ENCODE assay signal across 10 cellular contexts in the genomic region with DNA sequence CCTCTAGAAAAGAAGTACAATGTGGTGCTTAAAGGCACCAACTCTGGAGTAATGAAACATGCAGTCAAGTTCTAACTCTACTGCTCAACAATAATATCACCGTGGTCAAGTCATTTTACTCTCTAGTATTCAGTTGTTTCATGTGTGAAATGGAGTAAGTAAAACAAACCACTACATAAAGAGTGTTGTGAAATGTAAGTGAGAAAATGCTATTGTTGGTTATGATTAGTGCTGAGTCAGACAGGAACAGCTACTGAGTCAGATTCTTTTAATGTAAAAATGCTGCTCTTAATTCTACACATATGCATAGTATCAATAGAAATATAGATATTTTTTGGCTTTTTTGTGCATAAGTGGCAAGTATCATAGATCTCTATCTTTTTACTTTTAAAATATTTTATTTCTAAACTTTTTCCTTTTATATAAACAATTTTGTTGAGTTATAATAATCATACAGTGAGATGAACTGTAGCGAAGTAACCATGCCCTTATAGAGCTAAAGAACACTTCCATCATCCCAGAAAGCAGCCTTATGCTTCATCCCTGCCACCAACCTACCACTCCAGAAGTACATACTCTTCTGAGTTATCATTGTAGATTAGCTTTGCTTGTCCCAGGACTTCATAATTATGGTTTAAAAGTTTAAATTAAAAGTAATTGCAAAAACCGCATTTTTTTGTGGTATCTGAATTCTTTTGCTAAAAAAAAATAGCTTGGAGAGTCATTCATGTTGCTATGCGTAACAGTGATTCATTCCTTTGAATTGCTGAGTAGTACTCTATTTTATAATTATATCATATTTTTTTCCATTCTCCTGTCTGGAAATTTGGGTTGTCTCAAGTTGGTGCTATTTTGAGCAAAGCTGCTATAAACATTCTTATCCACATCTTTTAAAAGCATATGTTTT.
A peak's percentile ranks its signal among the peaks of the same experiment; 100 is the strongest.
DNase-seq lines count a peak whose midpoint lies in the region; ATAC-seq and TF ChIP-seq lines count a peak whose summit lies in the region.
"Had no signal": no experiment of that assay in that cellular context is flagged by ENCODE, and none has a peak within 500 bp of the region (broad histone marks: within the 10 kb centered on the region; RNA-seq: fewer than 3 reads in every experiment).

No MANE protein-coding gene starts in this region.

- peaks cover 29% of the 10 kb centered on the region for H3K9me3 Mint-ChIP-seq in WTC11

- H3K4me3 ChIP-seq in choroid plexus epithelial cell (ENCODE audit: low read depth, low read length) = no peak overlapping the region
- H3K4me3 ChIP-seq: adrenal gland had no signal

- no peaks in the 10 kb centered on the region for H3K4me1 Mint-ChIP-seq in WTC11

- H3K4me3 Mint-ChIP-seq in WTC11 = no peak overlapping the region

- POLR2A ChIA-PET in WTC11 (lab: Charles Lee) = interaction anchor here (0.6 kb wide), 1 partner anchor 663 kb away, joined by 3 read pairs; no protein-coding TSS in a partner anchor

- CTCF ChIA-PET in WTC11 (lab: Charles Lee) = no interaction called here

- DNase-seq in A172 (ENCODE audit: low spot score) (peak; percentile 58), LHCN-M2 (ENCODE audit: low read depth) (peak; percentile 82), choroid plexus epithelial cell (ENCODE audit: low read depth) (peak; percentile 79), middle frontal gyrus (ENCODE audit: extremely low spot score, low spot score) (no peak), GM13976 (ENCODE audit: low spot score) (no peak), WTC11 (ENCODE audit: low spot score) (no peak), RPMI8226 (no peak)
- DNase-seq: adrenal gland, T1000 had no signal

- H3K27me3 Mint-ChIP-seq in WTC11 (ENCODE audit: low read depth) = no peaks in the 10 kb centered on the region

- H3K27ac Mint-ChIP-seq in WTC11 = no peak overlapping the region

- H3K36me3 Mint-ChIP-seq in WTC11 = peaks cover 11% of the 10 kb centered on the region

- TF ChIP-seq CTCF in choroid plexus epithelial cell (conservative IDR thresholded peaks at IDR 0.05; ENCODE audit: low read depth, low read length) = no peak
- no peak for TF ChIP-seq CTCF in GM13976 (IDR thresholded peaks at IDR 0.05; ENCODE audit: borderline replicate concordance, control extremely low read depth, extremely low read depth, insufficient read depth, missing control alignments)
- TF ChIP-seq CTCF in WTC11 (IDR thresholded peaks at IDR 0.05) = no peak

- in situ Hi-C loops in GM13976 (cut with MboI; ENCODE audit: low sequenced_read_pairs, unreplicated experiment) = no loop called here

- ATAC-seq in GM18858 (IDR thresholded peaks at IDR 0.05; ENCODE audit: unreplicated experiment) (peak; percentile 40), WTC11 (no peak)

TF ChIP-seq in WTC11, 78 proteins besides CTCF, POLR2A, EP300 and RAD21:
- TF ChIP-seq, protein P1, sequence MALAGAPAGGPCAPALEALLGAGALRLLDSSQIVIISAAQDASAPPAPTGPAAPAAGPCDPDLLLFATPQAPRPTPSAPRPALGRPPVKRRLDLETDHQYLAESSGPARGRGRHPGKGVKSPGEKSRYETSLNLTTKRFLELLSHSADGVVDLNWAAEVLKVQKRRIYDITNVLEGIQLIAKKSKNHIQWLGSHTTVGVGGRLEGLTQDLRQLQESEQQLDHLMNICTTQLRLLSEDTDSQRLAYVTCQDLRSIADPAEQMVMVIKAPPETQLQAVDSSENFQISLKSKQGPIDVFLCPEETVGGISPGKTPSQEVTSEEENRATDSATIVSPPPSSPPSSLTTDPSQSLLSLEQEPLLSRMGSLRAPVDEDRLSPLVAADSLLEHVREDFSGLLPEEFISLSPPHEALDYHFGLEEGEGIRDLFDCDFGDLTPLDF (CRISPR knock-in tag; IDR thresholded peaks at IDR 0.05) = no peak
- TF ChIP-seq, protein P2, sequence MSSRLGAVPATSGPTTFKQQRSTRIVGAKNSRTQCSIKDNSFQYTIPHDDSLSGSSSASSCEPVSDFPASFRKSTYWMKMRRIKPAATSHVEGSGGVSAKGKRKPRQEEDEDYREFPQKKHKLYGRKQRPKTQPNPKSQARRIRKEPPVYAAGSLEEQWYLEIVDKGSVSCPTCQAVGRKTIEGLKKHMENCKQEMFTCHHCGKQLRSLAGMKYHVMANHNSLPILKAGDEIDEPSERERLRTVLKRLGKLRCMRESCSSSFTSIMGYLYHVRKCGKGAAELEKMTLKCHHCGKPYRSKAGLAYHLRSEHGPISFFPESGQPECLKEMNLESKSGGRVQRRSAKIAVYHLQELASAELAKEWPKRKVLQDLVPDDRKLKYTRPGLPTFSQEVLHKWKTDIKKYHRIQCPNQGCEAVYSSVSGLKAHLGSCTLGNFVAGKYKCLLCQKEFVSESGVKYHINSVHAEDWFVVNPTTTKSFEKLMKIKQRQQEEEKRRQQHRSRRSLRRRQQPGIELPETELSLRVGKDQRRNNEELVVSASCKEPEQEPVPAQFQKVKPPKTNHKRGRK (CRISPR knock-in tag; IDR thresholded peaks at IDR 0.05; ENCODE audit: borderline replicate concordance) = no peak
- TF ChIP-seq, protein P3, sequence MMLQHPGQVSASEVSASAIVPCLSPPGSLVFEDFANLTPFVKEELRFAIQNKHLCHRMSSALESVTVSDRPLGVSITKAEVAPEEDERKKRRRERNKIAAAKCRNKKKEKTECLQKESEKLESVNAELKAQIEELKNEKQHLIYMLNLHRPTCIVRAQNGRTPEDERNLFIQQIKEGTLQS (CRISPR knock-in tag; conservative IDR thresholded peaks at IDR 0.05) = no peak
- TF ChIP-seq, protein P4, sequence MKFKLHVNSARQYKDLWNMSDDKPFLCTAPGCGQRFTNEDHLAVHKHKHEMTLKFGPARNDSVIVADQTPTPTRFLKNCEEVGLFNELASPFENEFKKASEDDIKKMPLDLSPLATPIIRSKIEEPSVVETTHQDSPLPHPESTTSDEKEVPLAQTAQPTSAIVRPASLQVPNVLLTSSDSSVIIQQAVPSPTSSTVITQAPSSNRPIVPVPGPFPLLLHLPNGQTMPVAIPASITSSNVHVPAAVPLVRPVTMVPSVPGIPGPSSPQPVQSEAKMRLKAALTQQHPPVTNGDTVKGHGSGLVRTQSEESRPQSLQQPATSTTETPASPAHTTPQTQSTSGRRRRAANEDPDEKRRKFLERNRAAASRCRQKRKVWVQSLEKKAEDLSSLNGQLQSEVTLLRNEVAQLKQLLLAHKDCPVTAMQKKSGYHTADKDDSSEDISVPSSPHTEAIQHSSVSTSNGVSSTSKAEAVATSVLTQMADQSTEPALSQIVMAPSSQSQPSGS (CRISPR knock-in tag; IDR thresholded peaks at IDR 0.05; ENCODE audit: borderline replicate concordance, low read depth) = no peak
- TF ChIP-seq NFE2L1 (CRISPR knock-in tag; IDR thresholded peaks at IDR 0.05) = no peak
- TF ChIP-seq, protein P5, sequence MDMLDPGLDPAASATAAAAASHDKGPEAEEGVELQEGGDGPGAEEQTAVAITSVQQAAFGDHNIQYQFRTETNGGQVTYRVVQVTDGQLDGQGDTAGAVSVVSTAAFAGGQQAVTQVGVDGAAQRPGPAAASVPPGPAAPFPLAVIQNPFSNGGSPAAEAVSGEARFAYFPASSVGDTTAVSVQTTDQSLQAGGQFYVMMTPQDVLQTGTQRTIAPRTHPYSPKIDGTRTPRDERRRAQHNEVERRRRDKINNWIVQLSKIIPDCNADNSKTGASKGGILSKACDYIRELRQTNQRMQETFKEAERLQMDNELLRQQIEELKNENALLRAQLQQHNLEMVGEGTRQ (CRISPR knock-in tag; IDR thresholded peaks at IDR 0.05) = no peak
- no peak for TF ChIP-seq HMGA2 (CRISPR knock-in tag; IDR thresholded peaks at IDR 0.05)
- no peak for TF ChIP-seq TEAD4 (CRISPR knock-in tag; IDR thresholded peaks at IDR 0.05)
- no peak for TF ChIP-seq SOX15 (CRISPR knock-in tag; IDR thresholded peaks at IDR 0.05)
- TF ChIP-seq JAZF1 (CRISPR knock-in tag; IDR thresholded peaks at IDR 0.05) = no peak
- TF ChIP-seq, protein P6, sequence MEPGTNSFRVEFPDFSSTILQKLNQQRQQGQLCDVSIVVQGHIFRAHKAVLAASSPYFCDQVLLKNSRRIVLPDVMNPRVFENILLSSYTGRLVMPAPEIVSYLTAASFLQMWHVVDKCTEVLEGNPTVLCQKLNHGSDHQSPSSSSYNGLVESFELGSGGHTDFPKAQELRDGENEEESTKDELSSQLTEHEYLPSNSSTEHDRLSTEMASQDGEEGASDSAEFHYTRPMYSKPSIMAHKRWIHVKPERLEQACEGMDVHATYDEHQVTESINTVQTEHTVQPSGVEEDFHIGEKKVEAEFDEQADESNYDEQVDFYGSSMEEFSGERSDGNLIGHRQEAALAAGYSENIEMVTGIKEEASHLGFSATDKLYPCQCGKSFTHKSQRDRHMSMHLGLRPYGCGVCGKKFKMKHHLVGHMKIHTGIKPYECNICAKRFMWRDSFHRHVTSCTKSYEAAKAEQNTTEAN (CRISPR knock-in tag; IDR thresholded peaks at IDR 0.05) = no peak
- TF ChIP-seq NR3C1 (CRISPR knock-in tag; conservative IDR thresholded peaks at IDR 0.05; ENCODE audit: low read depth) = no peak
- TF ChIP-seq GTF2I (CRISPR knock-in tag; conservative IDR thresholded peaks at IDR 0.05) = no peak
- no peak for TF ChIP-seq CREB1 (CRISPR knock-in tag; IDR thresholded peaks at IDR 0.05)
- TF ChIP-seq, protein P7, sequence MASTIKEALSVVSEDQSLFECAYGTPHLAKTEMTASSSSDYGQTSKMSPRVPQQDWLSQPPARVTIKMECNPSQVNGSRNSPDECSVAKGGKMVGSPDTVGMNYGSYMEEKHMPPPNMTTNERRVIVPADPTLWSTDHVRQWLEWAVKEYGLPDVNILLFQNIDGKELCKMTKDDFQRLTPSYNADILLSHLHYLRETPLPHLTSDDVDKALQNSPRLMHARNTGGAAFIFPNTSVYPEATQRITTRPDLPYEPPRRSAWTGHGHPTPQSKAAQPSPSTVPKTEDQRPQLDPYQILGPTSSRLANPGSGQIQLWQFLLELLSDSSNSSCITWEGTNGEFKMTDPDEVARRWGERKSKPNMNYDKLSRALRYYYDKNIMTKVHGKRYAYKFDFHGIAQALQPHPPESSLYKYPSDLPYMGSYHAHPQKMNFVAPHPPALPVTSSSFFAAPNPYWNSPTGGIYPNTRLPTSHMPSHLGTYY (CRISPR knock-in tag; IDR thresholded peaks at IDR 0.05) = no peak
- TF ChIP-seq, protein P8, sequence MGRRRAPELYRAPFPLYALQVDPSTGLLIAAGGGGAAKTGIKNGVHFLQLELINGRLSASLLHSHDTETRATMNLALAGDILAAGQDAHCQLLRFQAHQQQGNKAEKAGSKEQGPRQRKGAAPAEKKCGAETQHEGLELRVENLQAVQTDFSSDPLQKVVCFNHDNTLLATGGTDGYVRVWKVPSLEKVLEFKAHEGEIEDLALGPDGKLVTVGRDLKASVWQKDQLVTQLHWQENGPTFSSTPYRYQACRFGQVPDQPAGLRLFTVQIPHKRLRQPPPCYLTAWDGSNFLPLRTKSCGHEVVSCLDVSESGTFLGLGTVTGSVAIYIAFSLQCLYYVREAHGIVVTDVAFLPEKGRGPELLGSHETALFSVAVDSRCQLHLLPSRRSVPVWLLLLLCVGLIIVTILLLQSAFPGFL (CRISPR knock-in tag; IDR thresholded peaks at IDR 0.05; ENCODE audit: borderline replicate concordance) = no peak

Comparison
In these comparisons a context has a peak if more than half of its experiments do, and no peak if none do; other contexts are left out.
1. DNase-seq: peak in A172 (single experiment), LHCN-M2 (single experiment) and choroid plexus epithelial cell (single experiment); none in middle frontal gyrus (single experiment), GM13976 (single experiment), WTC11 (single experiment) and RPMI8226 (single experiment).